14 cellular contexts compared by ENCODE assay signal in genomic region chr2:180677928-180678327, GRCh38.
DNase-seq lines count a peak whose midpoint lies in the region; ATAC-seq, FAIRE-seq and TF ChIP-seq lines count a peak whose summit lies in the region.
"Had no signal": no experiment of that assay in that cellular context is flagged by ENCODE, and none has a peak within 500 bp of the region (broad histone marks: within the 10 kb centered on the region; RNA-seq: fewer than 3 reads in every experiment).

No MANE protein-coding gene starts in this region.

- no peaks in the 10 kb centered on the region for H3K36me3 ChIP-seq in right lobe of liver
- no peaks in the 10 kb centered on the region for H3K36me3 ChIP-seq in HepG2 (replicated peaks in 1 of 2; ENCODE audit: control insufficient read depth in 1 of 2, insufficient read depth in 2 of 2, low read length in 2 of 2)
- H3K36me3 ChIP-seq in smooth muscle cell (ENCODE audit: low read depth) = no peaks in the 10 kb centered on the region
- H3K36me3 ChIP-seq in testis (ENCODE audit: low read depth, missing control alignments) = no peaks in the 10 kb centered on the region
- H3K36me3 ChIP-seq: BLaER1 treated with 17β-estradiol and CSF1 and Interleukin-3, amounts not matched to agents 10 nM and 100 nM had no signal

- TF ChIP-seq EP300 in HepG2 (IDR thresholded peaks at IDR 0.05; ENCODE audit: low read depth in 2 of 2, low read length in 2 of 2) (no peak), HepG2 (CRISPR knock-in tag; IDR thresholded peaks at IDR 0.05; ENCODE audit: borderline replicate concordance) (no peak)

- H3K4me3 ChIP-seq in right lobe of liver = no peak overlapping the region
- H3K4me3 ChIP-seq in HepG2 (replicated peaks in 1 of 3; ENCODE audit: insufficient read depth in 1 of 3, low read depth in 2 of 3, low read length in 3 of 3) = no peak overlapping the region
- no peak overlapping the region for H3K4me3 ChIP-seq in smooth muscle cell
- H3K4me3 ChIP-seq in testis = no peak overlapping the region
- H3K4me3 ChIP-seq: BLaER1 treated with 17β-estradiol and CSF1 and Interleukin-3, amounts not matched to agents 10 nM and 100 nM had no signal

- no peaks in the 10 kb centered on the region for H3K9me3 ChIP-seq in right lobe of liver
- no peaks in the 10 kb centered on the region for H3K9me3 ChIP-seq in HepG2 (ENCODE audit: low read length)
- H3K9me3 ChIP-seq in smooth muscle cell (replicated peaks; ENCODE audit: low read depth) = no peaks in the 10 kb centered on the region
- H3K9me3 ChIP-seq in testis = no peaks in the 10 kb centered on the region
- H3K9me3 ChIP-seq: BLaER1 treated with 17β-estradiol and CSF1 and Interleukin-3, amounts not matched to agents 10 nM and 100 nM had no signal

- H3K4me2 ChIP-seq in HepG2 (ENCODE audit: low read depth, low read length) (no peak overlapping the region), smooth muscle cell (no peak overlapping the region)
- H3K4me2 ChIP-seq: BLaER1 treated with 17β-estradiol and CSF1 and Interleukin-3, amounts not matched to agents 10 nM and 100 nM had no signal

- no peaks in the 10 kb centered on the region for H3F3A ChIP-seq in smooth muscle cell (ENCODE audit: low read depth)

- H3K27me3 ChIP-seq in right lobe of liver (no peaks in the 10 kb centered on the region), HepG2 (ENCODE audit: control insufficient read depth in 1 of 2, insufficient read depth in 2 of 2, low read length in 2 of 2) (no peaks in the 10 kb centered on the region), smooth muscle cell (ENCODE audit: low read depth) (no peaks in the 10 kb centered on the region), testis (no peaks in the 10 kb centered on the region)
- H3K27me3 ChIP-seq: BLaER1 treated with 17β-estradiol and CSF1 and Interleukin-3, amounts not matched to agents 10 nM and 100 nM had no signal

- ATAC-seq in right lobe of liver (peak; percentile 47 to 66 (median 62)), HepG2 (no peak), esophagus mucosa (peak; percentile 74), HG03565 (IDR thresholded peaks at IDR 0.05; ENCODE audit: unreplicated experiment) (no peak)
- ATAC-seq: HCT116 had no signal

- CTCF ChIA-PET in HepG2 (lab: Yijun Ruan, JAX; ENCODE audit: low intra/inter-chr PET ratio, low total read pairs) = no interaction called here

- FAIRE-seq in HepG2 (lab: Jason Lieb, UNC) = no peak

- H3K79me2 ChIP-seq in HepG2 (ENCODE audit: insufficient read depth, low read length) (no peaks in the 10 kb centered on the region), smooth muscle cell (ENCODE audit: low read depth) (no peaks in the 10 kb centered on the region)

- H3K4me1 ChIP-seq in right lobe of liver (peaks cover 0 to 29% (median 4%) of the 10 kb centered on the region in 4 donors), HepG2 (ENCODE audit: insufficient read depth, low read length) (peaks cover 6% of the 10 kb centered on the region; the same call in 1 of the 2 replicates), smooth muscle cell (ENCODE audit: low read depth) (no peaks in the 10 kb centered on the region), testis (no peaks in the 10 kb centered on the region)
- H3K4me1 ChIP-seq: BLaER1 treated with 17β-estradiol and CSF1 and Interleukin-3, amounts not matched to agents 10 nM and 100 nM had no signal

- H4K20me1 ChIP-seq in HepG2 (ENCODE audit: insufficient read depth, low read length) = no peaks in the 10 kb centered on the region
- no peaks in the 10 kb centered on the region for H4K20me1 ChIP-seq in smooth muscle cell (ENCODE audit: low read depth)
- H4K20me1 ChIP-seq: BLaER1 treated with 17β-estradiol and CSF1 and Interleukin-3, amounts not matched to agents 10 nM and 100 nM had no signal

- H3K27ac ChIP-seq in right lobe of liver = peak overlapping the region in 2 of 3 donors; percentile 70
- H3K27ac ChIP-seq in HepG2 (ENCODE audit: extremely low read length, insufficient read depth, low read length) = no peak overlapping the region
- H3K27ac ChIP-seq in VCaP = peak overlapping the region; percentile 15; the same call in 1 of the 2 replicates
- H3K27ac ChIP-seq in smooth muscle cell (ENCODE audit: low read depth) = peak overlapping the region; percentile 6
- no peak overlapping the region for H3K27ac ChIP-seq in testis
- H3K27ac ChIP-seq: BLaER1 treated with 17β-estradiol and CSF1 and Interleukin-3, amounts not matched to agents 10 nM and 100 nM had no signal

- intact Hi-C loops in right lobe of liver (cut with DNase I) = no loop called here
- intact Hi-C loops in HepG2 (cut with micrococcal nuclease; ENCODE audit: unreplicated experiment) = no loop called here
- intact Hi-C loops in testis (cut with DNase I; ENCODE audit: low total_unique reads) = no loop called here

- POLR2A ChIA-PET in HepG2 (lab: Yijun Ruan, JAX) = no interaction called here

- no peak for TF ChIP-seq RAD21 in HepG2 (CRISPR knock-in tag; IDR thresholded peaks at IDR 0.05)

- no peak for TF ChIP-seq POLR2A in right lobe of liver (IDR thresholded peaks at IDR 0.05)
- no peak for TF ChIP-seq POLR2A in HepG2 (IDR thresholded peaks at IDR 0.05; ENCODE audit: insufficient read depth in 1 of 2, low read depth in 2 of 2, low read length in 2 of 2)
- no peak for TF ChIP-seq POLR2A in testis (IDR thresholded peaks at IDR 0.05)

- no TSS peak for BruUV-seq in HepG2 (replicated peaks; lab: Mats Ljungman, UMichigan)

- 22% methylated on average over 3 of the region's 3 CpGs for WGBS in right lobe of liver (ENCODE audit: insufficient coverage, low coverage, low lambda C conversion rate, missing lambda C conversion rate)
- WGBS in HepG2 (ENCODE audit: low lambda C conversion rate) = 23% methylated on average over 3 of the region's 3 CpGs
- 62% methylated on average over 3 of the region's 3 CpGs for WGBS in smooth muscle cell (ENCODE audit: low lambda C conversion rate)
- WGBS in testis, 2 donors = 77 to 91% methylated on average over 3 of the region's 3 CpGs

- H3K9ac ChIP-seq in HepG2 (ENCODE audit: insufficient read depth, low read depth, low read length) (no peak overlapping the region), smooth muscle cell (ENCODE audit: low read depth) (no peak overlapping the region)
- H3K9ac ChIP-seq: BLaER1 treated with 17β-estradiol and CSF1 and Interleukin-3, amounts not matched to agents 10 nM and 100 nM had no signal

- H2AFZ ChIP-seq in HepG2 (ENCODE audit: low read length) = no peak overlapping the region
- no peak overlapping the region for H2AFZ ChIP-seq in smooth muscle cell (ENCODE audit: low read depth)

- in situ Hi-C loops in HepG2 (cut with HindIII; ENCODE audit: extremely low pct_ligation_motif_present, low pct_unique_long_range_greater_than_20kb) = no loop called here

- DNase-seq in right lobe of liver = no peak
- no peak for DNase-seq in HepG2 (ENCODE audit: low spot score)
- DNase-seq in smooth muscle cell (lab: John Stamatoyannopoulos, UW; ENCODE audit: unreplicated experiment) = no peak
- DNase-seq in NCI-H1105 treated with DMSO at 0.1 percent for 48 hours (lab: John Stamatoyannopoulos, UW) = no peak
- no peak for DNase-seq in testis
- DNase-seq: 8988T; ACHN; CD4-positive, CD25-positive, alpha-beta regulatory T cell; DMS53 had no signal

- TF ChIP-seq CTCF in right lobe of liver (IDR thresholded peaks at IDR 0.05) (no peak), HepG2 (CRISPR knock-in tag; IDR thresholded peaks at IDR 0.05) (no peak), VCaP (conservative IDR thresholded peaks at IDR 0.05) (no peak), smooth muscle cell (IDR thresholded peaks at IDR 0.05; ENCODE audit: borderline replicate concordance, insufficient read depth, poor library complexity, severe bottlenecking) (no peak), testis (IDR thresholded peaks at IDR 0.05) (no peak)

TF ChIP-seq in HepG2, 621 proteins besides CTCF, POLR2A, EP300 and RAD21:
- TF ChIP-seq ZNF33B (CRISPR knock-in tag; IDR thresholded peaks at IDR 0.05) = no peak
- no peak for TF ChIP-seq ZNF576 (CRISPR knock-in tag; IDR thresholded peaks at IDR 0.05)
- TF ChIP-seq ARNT2 (CRISPR knock-in tag; IDR thresholded peaks at IDR 0.05; ENCODE audit: low read depth) = no peak
- no peak for TF ChIP-seq FOXO4 (CRISPR knock-in tag; conservative IDR thresholded peaks at IDR 0.05)
- no peak for TF ChIP-seq ZNF816 (CRISPR knock-in tag; IDR thresholded peaks at IDR 0.05; ENCODE audit: borderline replicate concordance)

Comparison
In these comparisons a context has a peak if more than half of its experiments do, and no peak if none do; other contexts are left out.
1. ATAC-seq: peak in right lobe of liver (4 of 4) and esophagus mucosa (single experiment); none in HepG2 (single experiment) and HG03565 (single experiment).
2. H3K27ac ChIP-seq: peak in right lobe of liver (2 of 3), VCaP (single experiment) and smooth muscle cell (single experiment); none in HepG2 (single experiment) and testis (0 of 2).